In genomic region chr12:124678421-124678893, GRCh38 we compare ENCODE assay signal across 2 cellular contexts.
TF ChIP-seq lines count a peak whose summit lies in the region.

No MANE protein-coding gene starts in this region.

TF ChIP-seq in A549, 52 proteins besides CTCF, POLR2A, EP300 and RAD21 (continued from another document):
- TF ChIP-seq HMGXB4 (CRISPR knock-in tag; IDR thresholded peaks at IDR 0.05; ENCODE audit: borderline replicate concordance) (no peak), BHLHE40 (IDR thresholded peaks at IDR 0.05; ENCODE audit: low read depth, low read length) (no peak), RARB (CRISPR knock-in tag; IDR thresholded peaks at IDR 0.05) (no peak), MAX (IDR thresholded peaks at IDR 0.05) (no peak), MYC (IDR thresholded peaks at IDR 0.05; ENCODE audit: borderline replicate concordance, low read length) (no peak), CBX2 (IDR thresholded peaks at IDR 0.05; ENCODE audit: borderline replicate concordance, low read depth) (no peak), GATA3 (IDR thresholded peaks at IDR 0.05; ENCODE audit: borderline replicate concordance) (no peak), ZC3H11A (IDR thresholded peaks at IDR 0.05) (no peak), PBX3 (IDR thresholded peaks at IDR 0.05) (no peak), NR3C1 (IDR thresholded peaks at IDR 0.05) (no peak), HOXA7 (CRISPR knock-in tag; IDR thresholded peaks at IDR 0.05) (no peak), FOSL2 (IDR thresholded peaks at IDR 0.05) (no peak), FOSL2 (CRISPR knock-in tag; IDR thresholded peaks at IDR 0.05) (no peak), EHMT2 (IDR thresholded peaks at IDR 0.05; ENCODE audit: low read depth) (no peak), JUNB (IDR thresholded peaks at IDR 0.05) (no peak)

TF ChIP-seq in HEK293, 187 proteins besides CTCF, POLR2A, EP300 and RAD21 (continued from another document):
- no peak for TF ChIP-seq AEBP2 (tag by site-specific recombination; IDR thresholded peaks at IDR 0.05; ENCODE audit: borderline replicate concordance)
- TF ChIP-seq ZIC2 (tag by site-specific recombination; IDR thresholded peaks at IDR 0.05): 0 out of 2 replicates have a peak, but pooled peaks have one; percentile 9
- TF ChIP-seq YY1 (tag by site-specific recombination; IDR thresholded peaks at IDR 0.05): no peak
- no peak for TF ChIP-seq ZNF354C (tag by site-specific recombination; IDR thresholded peaks at IDR 0.05; ENCODE audit: borderline replicate concordance, low read depth)
- no peak for TF ChIP-seq ZNF10 (tag by site-specific recombination; IDR thresholded peaks at IDR 0.05)
- TF ChIP-seq ZNF530 (tag by site-specific recombination; IDR thresholded peaks at IDR 0.05; ENCODE audit: low read depth): no peak
- TF ChIP-seq ZSCAN4 (tag by site-specific recombination; IDR thresholded peaks at IDR 0.05): no peak
- TF ChIP-seq ZNF529 (tag by site-specific recombination; IDR thresholded peaks at IDR 0.05; ENCODE audit: insufficient replicate concordance): no peak
- TF ChIP-seq ZBTB6 (tag by site-specific recombination; IDR thresholded peaks at IDR 0.05): no peak
- TF ChIP-seq BCL11B (tag by site-specific recombination; IDR thresholded peaks at IDR 0.05; ENCODE audit: low read depth): no peak
- no peak for TF ChIP-seq ZNF488 (tag by site-specific recombination; IDR thresholded peaks at IDR 0.05)
- TF ChIP-seq KLF9 (tag by site-specific recombination; IDR thresholded peaks at IDR 0.05; ENCODE audit: low read depth): no peak
- no peak for TF ChIP-seq ATF2 (tag by site-specific recombination; IDR thresholded peaks at IDR 0.05; ENCODE audit: low read depth)
- TF ChIP-seq GLI2 (tag by site-specific recombination; IDR thresholded peaks at IDR 0.05; ENCODE audit: borderline replicate concordance, low read depth): no peak
- TF ChIP-seq ZNF843 (tag by site-specific recombination; IDR thresholded peaks at IDR 0.05): no peak
- TF ChIP-seq REPIN1 (tag by site-specific recombination; IDR thresholded peaks at IDR 0.05; ENCODE audit: low read depth): no peak
- TF ChIP-seq ZNF558 (tag by site-specific recombination; IDR thresholded peaks at IDR 0.05): no peak
- TF ChIP-seq ZNF2 (tag by site-specific recombination; IDR thresholded peaks at IDR 0.05): no peak
- no peak for TF ChIP-seq ZBTB7A (tag by site-specific recombination; IDR thresholded peaks at IDR 0.05; ENCODE audit: low read depth)
- TF ChIP-seq ZNF610 (tag by site-specific recombination; IDR thresholded peaks at IDR 0.05; ENCODE audit: borderline replicate concordance): no peak
- 0 out of 2 replicates have a peak, but pooled peaks have one; percentile 22 for TF ChIP-seq GLIS2 (tag by site-specific recombination; IDR thresholded peaks at IDR 0.05)
- no peak for TF ChIP-seq ZBTB1 (tag by site-specific recombination; IDR thresholded peaks at IDR 0.05)
- TF ChIP-seq ZBTB17 (tag by site-specific recombination; IDR thresholded peaks at IDR 0.05): no peak
- no peak for TF ChIP-seq ZNF48 (tag by site-specific recombination; IDR thresholded peaks at IDR 0.05)
- peak; percentile 46 for TF ChIP-seq ZFHX2 (tag by site-specific recombination; conservative IDR thresholded peaks at IDR 0.05)
- no peak for TF ChIP-seq ZNF184 (tag by site-specific recombination; IDR thresholded peaks at IDR 0.05)
- no peak for TF ChIP-seq KLF1 (tag by site-specific recombination; IDR thresholded peaks at IDR 0.05)
- TF ChIP-seq KLF10 (tag by site-specific recombination; IDR thresholded peaks at IDR 0.05): no peak
- peak; percentile 79 for TF ChIP-seq GLIS1 (tag by site-specific recombination; IDR thresholded peaks at IDR 0.05)
- no peak for TF ChIP-seq OSR2 (tag by site-specific recombination; IDR thresholded peaks at IDR 0.05)
- no peak for TF ChIP-seq ZNF747 (tag by site-specific recombination; IDR thresholded peaks at IDR 0.05)
- no peak for TF ChIP-seq ZNF670 (tag by site-specific recombination; IDR thresholded peaks at IDR 0.05; ENCODE audit: low read depth)
TF ChIP-seq in HEK293: peak in this region for 5.
